ENCODE assay signal across 1 cellular context in genomic region chr1:153658400-153659174, GRCh38.
TF ChIP-seq lines count a peak whose summit lies in the region.

Gene SNAPIN, plus strand, starts transcription at chr1:153658703. Its CDS starts 41 bp downstream, at chr1:153658744.

TF ChIP-seq in K562, 482 proteins besides CTCF, POLR2A, EP300 and RAD21 (continued from another document and continues in another):
- TF ChIP-seq HDAC1 (IDR thresholded peaks at IDR 0.05) = peak in 1 of 2 experiments; percentile 59; a peak in 1 of 4 replicates
- TF ChIP-seq NCOA2 (IDR thresholded peaks at IDR 0.05; ENCODE audit: partially characterized antibody in 2 of 2) = no peak
- TF ChIP-seq FOXP1 (CRISPR knock-in tag; IDR thresholded peaks at IDR 0.05) = no peak
- no peak for TF ChIP-seq ZNF780A (CRISPR knock-in tag; IDR thresholded peaks at IDR 0.05)
- TF ChIP-seq LARP7 (IDR thresholded peaks at IDR 0.05) = no peak
- no peak for TF ChIP-seq HDAC8 (tag; IDR thresholded peaks at IDR 0.05)
- TF ChIP-seq ZNF280A (IDR thresholded peaks at IDR 0.05; ENCODE audit: low read depth, partially characterized antibody) = no peak
- no peak for TF ChIP-seq ZNF311 (CRISPR knock-in tag; IDR thresholded peaks at IDR 0.05)
- TF ChIP-seq CHD7 (IDR thresholded peaks at IDR 0.05; ENCODE audit: low read depth, low read length) = no peak
- 0 out of 2 replicates have a peak, but pooled peaks have one; percentile 22 for TF ChIP-seq MTA1 (IDR thresholded peaks at IDR 0.05; ENCODE audit: borderline replicate concordance)
- no peak for TF ChIP-seq ELF2 (CRISPR knock-in tag; IDR thresholded peaks at IDR 0.05)
- TF ChIP-seq VEZF1 (CRISPR knock-in tag; IDR thresholded peaks at IDR 0.05) = peak; percentile 89
- no peak for TF ChIP-seq KLF10 (CRISPR knock-in tag; IDR thresholded peaks at IDR 0.05)
- TF ChIP-seq ZHX1 (conservative IDR thresholded peaks at IDR 0.05; ENCODE audit: low read length) = no peak
- no peak for TF ChIP-seq NONO (IDR thresholded peaks at IDR 0.05; ENCODE audit: low read depth in 2 of 2, low read length in 1 of 2)
- no peak for TF ChIP-seq PTRF (tag; IDR thresholded peaks at IDR 0.05)
- TF ChIP-seq POLR2AphosphoS5 (IDR thresholded peaks at IDR 0.05; ENCODE audit: control insufficient read depth, insufficient read depth, low read depth, low read length) = peak; percentile 67
- TF ChIP-seq THRAP3 (IDR thresholded peaks at IDR 0.05; ENCODE audit: borderline replicate concordance) = no peak
- TF ChIP-seq KDM4B (IDR thresholded peaks at IDR 0.05; ENCODE audit: borderline replicate concordance in 2 of 2, low read depth in 1 of 2) = peak in 1 of 2 experiments; percentile 60; a peak in 1 of 4 replicates
- no peak for TF ChIP-seq ZNF75A (CRISPR knock-in tag; IDR thresholded peaks at IDR 0.05)
- TF ChIP-seq BCLAF1 (IDR thresholded peaks at IDR 0.05; ENCODE audit: borderline replicate concordance in 1 of 2, control insufficient read depth in 1 of 2, low read depth in 2 of 2, low read length in 1 of 2) = no peak
- no peak for TF ChIP-seq THRB (CRISPR knock-in tag; conservative IDR thresholded peaks at IDR 0.05)
- no peak for TF ChIP-seq OTX1 (CRISPR knock-in tag; IDR thresholded peaks at IDR 0.05)
- TF ChIP-seq ZNF3 (CRISPR knock-in tag; IDR thresholded peaks at IDR 0.05) = no peak
- no peak for TF ChIP-seq ARNT (IDR thresholded peaks at IDR 0.05)
- TF ChIP-seq PTTG1 (tag; IDR thresholded peaks at IDR 0.05; ENCODE audit: low read depth) = no peak
- no peak for TF ChIP-seq ZSCAN32 (CRISPR knock-in tag; IDR thresholded peaks at IDR 0.05)
- peak; percentile 47; the same call in 1 of the 2 replicates for TF ChIP-seq PKNOX1 (IDR thresholded peaks at IDR 0.05)
- peak; percentile 94 for TF ChIP-seq RBFOX2 (IDR thresholded peaks at IDR 0.05; ENCODE audit: low read depth, low read length)
- no peak for TF ChIP-seq ZBTB34 (CRISPR knock-in tag; IDR thresholded peaks at IDR 0.05)
- peak; percentile 80 for TF ChIP-seq CXXC5 (CRISPR knock-in tag; IDR thresholded peaks at IDR 0.05)
